ENCODE assay signal across 8 cellular contexts in the genomic region with DNA sequence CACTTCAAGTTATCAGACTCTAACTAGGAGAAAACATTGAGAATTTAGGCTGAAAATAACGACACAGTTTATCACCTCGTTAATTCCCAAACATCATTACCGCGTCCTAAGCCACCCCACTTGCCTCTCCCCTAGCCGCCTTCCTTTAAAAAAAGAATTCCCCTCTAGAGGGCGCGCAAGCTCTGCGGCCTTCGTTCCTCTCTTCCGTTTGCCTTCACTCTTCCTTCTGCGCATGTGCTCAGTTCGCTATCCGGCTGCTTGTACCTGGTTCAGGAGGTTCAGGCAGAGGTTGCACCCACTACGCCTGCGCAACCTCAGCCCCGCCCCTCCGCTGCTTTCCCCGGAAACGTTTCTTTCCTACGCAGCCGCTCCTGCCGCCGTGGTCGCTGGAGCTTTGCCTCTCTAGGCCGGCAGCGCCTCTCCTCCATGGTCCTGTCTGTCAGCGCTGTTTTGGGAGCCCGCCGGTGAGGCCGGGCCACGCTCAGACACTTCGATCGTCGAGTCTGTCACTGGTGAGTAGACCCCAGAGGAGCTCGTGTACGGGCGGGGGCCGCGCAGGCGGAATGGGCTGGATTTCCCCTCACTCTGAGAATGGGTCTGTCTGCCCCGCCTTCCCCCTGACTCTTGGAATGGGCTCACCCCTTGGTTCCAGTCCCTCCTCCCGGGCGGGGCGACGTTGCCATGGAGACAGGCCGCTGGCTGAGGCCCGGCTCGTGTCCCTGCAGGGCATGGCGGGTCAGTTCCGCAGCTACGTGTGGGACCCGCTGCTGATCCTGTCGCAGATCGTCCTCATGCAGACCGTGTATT. TPM values are rescaled to one million over a fixed set of nuclear protein-coding genes. Genes with fewer than 3 reads are reported as not detected.
DNase-seq lines count a peak whose midpoint lies in the region; ATAC-seq and TF ChIP-seq lines count a peak whose summit lies in the region.

A gene (plus strand): TSS at position 353 of the 807 bp plus-strand sequence. CDS start 376 bp downstream, at position 729.

- peaks cover 25% of the 10 kb centered on the region for H3K79me2 ChIP-seq in hepatocyte

- no peaks in the 10 kb centered on the region for H3K9me3 ChIP-seq in hepatocyte (ENCODE audit: low read depth)

- ATAC-seq in GM18511 (IDR thresholded peaks at IDR 0.05; ENCODE audit: unreplicated experiment) (peak; percentile 83), HG03039 (IDR thresholded peaks at IDR 0.05; ENCODE audit: unreplicated experiment) (peak; percentile 83)

- DNase-seq in NCI-H2081 (lab: John Stamatoyannopoulos, UW): peak; percentile 97 to 98
- peak; percentile 99 for DNase-seq in T1000 (lab: John Stamatoyannopoulos, UW)
- DNase-seq in astrocyte of the hippocampus (ENCODE audit: low read depth, low spot score): peak; percentile 99
- peak; percentile 99 for DNase-seq in hepatocyte (ENCODE audit: low spot score)
- peak; percentile 96 for DNase-seq in renal cortical epithelial cell (ENCODE audit: low read depth)

- no peaks in the 10 kb centered on the region for H4K20me1 ChIP-seq in hepatocyte (ENCODE audit: insufficient read depth, poor library complexity, severe bottlenecking)

- no peaks in the 10 kb centered on the region for H3K36me3 ChIP-seq in hepatocyte (replicated peaks; ENCODE audit: insufficient read depth, low read depth)

- H3K9me2 ChIP-seq in hepatocyte (replicated peaks; ENCODE audit: insufficient read depth): no peaks in the 10 kb centered on the region

- peak within 1 kb of the TSS; percentile 69 for H2AFZ ChIP-seq in hepatocyte

- H3K27ac ChIP-seq in 22Rv1 (peak within 1 kb of the TSS; percentile 87), hepatocyte (peak within 1 kb of the TSS; percentile 98)

- WGBS in hepatocyte (ENCODE audit: low lambda C conversion rate, missing lambda C conversion rate): under 1% methylated on average over 55 of the region's 55 CpGs

- peak within 1 kb of the TSS; percentile 63 for H3K4me3 ChIP-seq in hepatocyte

- TF ChIP-seq CTCF in 22Rv1 (IDR thresholded peaks at IDR 0.05) (peak; percentile 98), hepatocyte (IDR thresholded peaks at IDR 0.05; ENCODE audit: poor library complexity) (peak; percentile 94)

- H3K4me1 ChIP-seq in hepatocyte (ENCODE audit: insufficient read depth): peaks cover 24% of the 10 kb centered on the region

- no peaks in the 10 kb centered on the region for H3K27me3 ChIP-seq in hepatocyte

- H3K4me2 ChIP-seq in hepatocyte: peak within 1 kb of the TSS; percentile 95

RNA-seq across cellular contexts. Expression of the gene that starts here (rescaled TPM):
- 42.0 and 50.7 TPM in 2 replicates for total RNA-seq in hepatocyte
- polyA plus RNA-seq in hepatocyte: 28.9 and 35.8 TPM in 2 replicates
- total RNA-seq in renal cortical epithelial cell: 23.6 and 41.0 TPM in 2 replicates

Comparison
In these comparisons a context has a peak if more than half of its experiments do, and no peak if none do; other contexts are left out.
1. Peak in every context shown above with its lines: DNase-seq, ATAC-seq, H3K4me3 ChIP-seq and H3K27ac ChIP-seq.